In the genomic region with DNA sequence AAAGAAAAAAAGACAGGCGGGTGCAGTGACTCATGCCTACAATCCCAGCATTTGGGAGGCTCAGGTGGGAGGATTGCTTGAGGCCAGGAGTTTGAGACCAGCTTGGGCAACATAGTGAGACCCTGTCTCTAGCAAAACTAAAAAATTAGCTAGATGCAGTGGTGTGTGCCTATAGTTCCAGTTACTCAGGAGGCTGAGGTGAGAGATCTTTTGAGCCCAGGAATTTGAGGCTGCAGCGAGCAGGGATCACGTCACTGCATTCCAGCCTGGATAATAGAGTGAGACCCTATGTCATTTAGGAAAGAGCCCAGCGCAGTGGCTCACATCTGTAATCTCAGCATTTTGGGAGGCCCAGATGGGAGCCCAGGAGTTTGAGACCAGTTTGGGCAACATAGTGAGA, we compare ENCODE assay signal across 25 cellular contexts.
"Had no signal": no experiment of that assay in that cellular context is flagged by ENCODE, and none has a peak within 500 bp of the region (broad histone marks: within the 10 kb centered on the region; RNA-seq: fewer than 3 reads in every experiment).

No MANE protein-coding gene starts in this region.

- H3K9me3 ChIP-seq: left lung, mucosa of descending colon, ovary, right atrium auricular region, tibial nerve, uterus had no signal

- H3K36me3 ChIP-seq: left lung, ovary, right atrium auricular region, tibial nerve, uterus had no signal

- ATAC-seq: left colon; left lung; mucosa of descending colon; naive thymus-derived CD4-positive, alpha-beta T cell; natural killer cell treated with Interleukin-12 subunit alpha and Interleukin-12 subunit beta and Interleukin-15 and Interleukin-18, amount 100 ng/mL, for 72 hours; sciatic nerve; stimulated activated naive CD8-positive, alpha-beta T cell treated with anti-CD3 and anti-CD28 coated beads, Interleukin-15, amount 100 ng/mL, for 72 hours had no signal

- H3K4me3 ChIP-seq: left lung, lung, mucosa of descending colon, ovary, right atrium auricular region, skin epidermis, tibial nerve, uterus had no signal

- H3K27me3 Mint-ChIP-seq: naive thymus-derived CD4-positive, alpha-beta T cell; natural killer cell treated with Interleukin-12 subunit alpha and Interleukin-12 subunit beta and Interleukin-15 and Interleukin-18, amount 100 ng/mL, for 72 hours; progenitor cell of endocrine pancreas; stimulated activated naive CD8-positive, alpha-beta T cell treated with anti-CD3 and anti-CD28 coated beads, Interleukin-15, amount 100 ng/mL, for 72 hours; type B pancreatic cell had no signal

- H3K4me1 ChIP-seq: uterus had no signal

- H3K27ac Mint-ChIP-seq: natural killer cell treated with Interleukin-12 subunit alpha and Interleukin-12 subunit beta and Interleukin-15 and Interleukin-18, amount 100 ng/mL, for 72 hours; progenitor cell of endocrine pancreas; type B pancreatic cell had no signal

- H3K27ac ChIP-seq: left lung, ovary, right atrium auricular region, skin epidermis, tibial nerve, uterus had no signal

- H3K9me3 Mint-ChIP-seq: natural killer cell treated with Interleukin-12 subunit alpha and Interleukin-12 subunit beta and Interleukin-15 and Interleukin-18, amount 100 ng/mL, for 72 hours; stimulated activated naive CD8-positive, alpha-beta T cell treated with anti-CD3 and anti-CD28 coated beads, Interleukin-15, amount 100 ng/mL, for 72 hours; type B pancreatic cell had no signal

- H3K27me3 ChIP-seq: left lung, ovary, right atrium auricular region, tibial nerve, uterus had no signal

- H3K36me3 Mint-ChIP-seq: natural killer cell treated with Interleukin-12 subunit alpha and Interleukin-12 subunit beta and Interleukin-15 and Interleukin-18, amount 100 ng/mL, for 72 hours; type B pancreatic cell had no signal

- H3K4me3 Mint-ChIP-seq: naive thymus-derived CD4-positive, alpha-beta T cell; natural killer cell treated with Interleukin-12 subunit alpha and Interleukin-12 subunit beta and Interleukin-15 and Interleukin-18, amount 100 ng/mL, for 72 hours; stimulated activated naive CD8-positive, alpha-beta T cell treated with anti-CD3 and anti-CD28 coated beads, Interleukin-15, amount 100 ng/mL, for 72 hours; type B pancreatic cell had no signal

- FAIRE-seq: keratinocyte had no signal

- DNase-seq: hippocampal formation; left colon; left lung; mesendoderm; midbrain; naive thymus-derived CD4-positive, alpha-beta T cell; ovary; stimulated activated CD4-positive, alpha-beta T cell treated with anti-CD3 and anti-CD28 coated beads, Interleukin-12 subunit alpha, Interleukin-12 subunit beta, amount 100 ng/mL, for 4 hours; stimulated activated CD4-positive, alpha-beta T cell treated with anti-CD3 and anti-CD28 coated beads, Interleukin-15, amount 100 ng/mL, for 24 hours; stimulated activated CD4-positive, alpha-beta T cell treated with anti-CD3 and anti-CD28 coated beads, Interleukin-2, amount 100 ng/mL, for 24 hours; stimulated activated CD4-positive, alpha-beta T cell treated with anti-CD3 and anti-CD28 coated beads, Interleukin-4, amount 100 ng/mL, for 1 hour; stimulated activated naive CD4-positive, alpha-beta T cell treated with Interleukin-2 at 50 U/mL for 16 hours; stimulated activated naive CD8-positive, alpha-beta T cell treated with anti-CD3 and anti-CD28 coated beads, Interleukin-15, amount 100 ng/mL, for 72 hours; substantia nigra; uterus had no signal
